ENCODE assay signal across 8 cellular contexts in the genomic region with DNA sequence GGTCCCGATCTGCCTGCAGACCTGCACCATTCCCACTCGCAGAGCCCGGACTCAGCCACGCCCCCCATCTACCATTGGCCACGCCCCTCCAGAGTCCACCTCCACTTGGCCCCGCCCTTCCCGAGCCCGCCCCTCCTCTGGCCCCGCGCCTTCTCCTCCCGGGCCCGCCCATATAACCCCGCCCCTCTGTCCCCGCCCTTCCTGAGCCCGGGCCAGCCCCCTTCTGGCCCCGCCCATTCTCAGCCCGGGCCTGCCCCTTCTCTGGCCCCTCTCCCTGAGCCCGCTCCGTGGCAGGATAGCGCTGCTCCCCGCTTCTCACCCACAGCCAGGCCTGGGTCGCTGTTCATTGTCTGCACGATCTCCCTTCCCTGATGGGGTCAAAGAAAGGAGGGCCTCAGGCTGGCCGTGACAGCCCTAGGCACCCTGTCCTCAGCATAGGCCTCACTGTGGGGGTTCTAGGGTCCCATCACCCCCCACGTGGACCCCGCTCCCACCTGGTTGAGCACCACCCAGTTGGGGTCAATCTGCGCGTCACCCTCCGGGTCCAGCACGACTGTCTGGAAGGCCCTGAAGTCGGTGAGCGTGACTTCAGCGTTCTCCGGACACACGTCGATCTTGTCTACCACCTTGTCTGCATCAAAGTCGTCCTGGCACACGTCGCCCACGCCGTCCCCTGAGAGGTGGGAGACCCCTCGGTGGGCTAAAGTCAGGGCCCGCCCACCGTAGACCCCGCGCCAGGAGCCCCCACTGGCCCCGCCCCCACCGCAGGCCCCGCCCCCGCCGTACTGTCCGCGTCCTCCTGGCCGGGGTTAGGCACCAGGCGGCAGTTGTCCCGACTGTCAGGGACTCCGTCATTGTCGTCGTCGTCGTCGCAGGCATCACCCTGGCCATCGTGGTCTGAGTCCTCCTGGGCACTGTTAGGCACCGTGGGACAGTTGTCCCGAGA. TPM values are rescaled to one million over a fixed set of nuclear protein-coding genes. Genes with fewer than 3 reads are reported as not detected.
DNase-seq lines count a peak whose midpoint lies in the region; ATAC-seq and TF ChIP-seq lines count a peak whose summit lies in the region.

No MANE protein-coding gene starts in this region.

- H3K27ac ChIP-seq in CD4-positive, alpha-beta T cell (ENCODE audit: low read depth, low read length): no peak overlapping the region
- H3K27ac ChIP-seq in right atrium auricular region: no peak overlapping the region

- no peaks in the 10 kb centered on the region for H3K9me3 ChIP-seq in CD4-positive, alpha-beta T cell (ENCODE audit: control insufficient read depth, low read length)
- no peaks in the 10 kb centered on the region for H3K9me3 ChIP-seq in right atrium auricular region

- intact Hi-C loops in CD4-positive, alpha-beta T cell (cut with DNase I, micrococcal nuclease): no loop called here

- peaks cover 32% of the 10 kb centered on the region for H3K4me1 Mint-ChIP-seq in CD4-positive, alpha-beta T cell (ENCODE audit: low read depth)
- peaks cover 38% of the 10 kb centered on the region for H3K4me1 Mint-ChIP-seq in activated naive CD4-positive, alpha-beta T cell treated with anti-CD3 and anti-CD28 coated beads, Interleukin-2, amount 50 U/mL, for 24 hours

- peak; percentile 30 to 69 (median 53) for DNase-seq in CD4-positive, alpha-beta T cell
- DNase-seq in HuH-7 (ENCODE audit: low spot score): peak; percentile 95
- DNase-seq in SKM-1 treated with dmso at 0.1 percent for 144 hours (lab: John Stamatoyannopoulos, UW; ENCODE audit: unreplicated experiment): peak; percentile 53
- DNase-seq in right atrium auricular region (ENCODE audit: low spot score): peak; percentile 75
- peak; percentile 16 to 50 for DNase-seq in stimulated activated CD4-positive, alpha-beta T cell treated with anti-CD3 and anti-CD28 coated beads, Interleukin-1b, Interleukin-23, amount 100 ng/mL, for 1 hour (ENCODE audit: low read depth in 2 of 2)

- CTCF ChIA-PET in CD4-positive, alpha-beta T cell (lab: Charles Lee): no interaction called here

- no peak for TF ChIP-seq CTCF in CD4-positive, alpha-beta T cell (IDR thresholded peaks at IDR 0.05)
- TF ChIP-seq CTCF in right atrium auricular region (IDR thresholded peaks at IDR 0.05): no peak

- H3K27me3 Mint-ChIP-seq in CD4-positive, alpha-beta T cell: peaks cover 61% of the 10 kb centered on the region
- H3K27me3 Mint-ChIP-seq in activated naive CD4-positive, alpha-beta T cell treated with anti-CD3 and anti-CD28 coated beads, Interleukin-2, amount 50 U/mL, for 24 hours: peaks cover 30% of the 10 kb centered on the region

- H3K4me3 ChIP-seq in right atrium auricular region: peak overlapping the region; percentile 2 to 25

- no peak overlapping the region for H3K4me3 Mint-ChIP-seq in CD4-positive, alpha-beta T cell
- peak overlapping the region; percentile 55 for H3K4me3 Mint-ChIP-seq in activated naive CD4-positive, alpha-beta T cell treated with anti-CD3 and anti-CD28 coated beads, Interleukin-2, amount 50 U/mL, for 24 hours

- H3K27me3 ChIP-seq in CD4-positive, alpha-beta T cell (ENCODE audit: control insufficient read depth, insufficient read depth, low read length): peaks cover 48% of the 10 kb centered on the region
- peaks cover 31% of the 10 kb centered on the region in 2 donors for H3K27me3 ChIP-seq in right atrium auricular region

- no peaks in the 10 kb centered on the region for H3K9me3 Mint-ChIP-seq in CD4-positive, alpha-beta T cell
- H3K9me3 Mint-ChIP-seq in activated naive CD4-positive, alpha-beta T cell treated with anti-CD3 and anti-CD28 coated beads, Interleukin-2, amount 50 U/mL, for 24 hours: no peaks in the 10 kb centered on the region

- H3K27ac Mint-ChIP-seq in CD4-positive, alpha-beta T cell: no peak overlapping the region
- no peak overlapping the region for H3K27ac Mint-ChIP-seq in activated naive CD4-positive, alpha-beta T cell treated with anti-CD3 and anti-CD28 coated beads, Interleukin-2, amount 50 U/mL, for 24 hours

- H3K36me3 Mint-ChIP-seq in CD4-positive, alpha-beta T cell (ENCODE audit: low read depth): no peaks in the 10 kb centered on the region
- H3K36me3 Mint-ChIP-seq in activated naive CD4-positive, alpha-beta T cell treated with anti-CD3 and anti-CD28 coated beads, Interleukin-2, amount 50 U/mL, for 24 hours: no peaks in the 10 kb centered on the region

- POLR2A ChIA-PET in CD4-positive, alpha-beta T cell (lab: Charles Lee): interaction anchor here (1.3 to 1.7 kb wide), 2 partner anchors 46 to 134 kb away, joined by 3 to 6 read pairs; partner anchors contain the start of genes COPE, DDX49 and UPF1

- peaks cover 0 to 49% of the 10 kb centered on the region in 2 donors for H3K4me1 ChIP-seq in right atrium auricular region

- no peaks in the 10 kb centered on the region for H3K36me3 ChIP-seq in right atrium auricular region

- peak; percentile 79 for ATAC-seq in CD4-positive, alpha-beta T cell (ENCODE audit: poor library complexity)
- ATAC-seq in HG02571 (IDR thresholded peaks at IDR 0.05; ENCODE audit: unreplicated experiment): no peak
- ATAC-seq in GM19324 (IDR thresholded peaks at IDR 0.05; ENCODE audit: low FRiP score, unreplicated experiment): no peak

RNA-seq across cellular contexts. Expression of gene COMP, which starts 5.7 kb away (rescaled TPM):
- total RNA-seq in CD4-positive, alpha-beta T cell: not detected
- total RNA-seq in right atrium auricular region: 10 to 100 TPM in 1 of 2 donors, 1 to 10 TPM in 1; 7.8 to 12.5 TPM

RNA-seq across cellular contexts. Expression of gene UPF1, which starts 46.3 kb away (rescaled TPM):
- total RNA-seq in CD4-positive, alpha-beta T cell: 100 to 1,000 TPM; 146 to 150 TPM
- 10 to 100 TPM; 27.6 to 61.5 TPM for total RNA-seq in right atrium auricular region

Comparison
In these comparisons a context has a peak if more than half of its experiments do, and no peak if none do; other contexts are left out.
1. DNase-seq: peak in every context shown above with its lines; median percentile 95 in HuH-7; 75 in right atrium auricular region; 53 in CD4-positive, alpha-beta T cell; 53 in SKM-1 treated with dmso at 0.1 percent for 144 hours; 33 in stimulated activated CD4-positive, alpha-beta T cell treated with anti-CD3 and anti-CD28 coated beads, Interleukin-1b, Interleukin-23, amount 100 ng/mL, for 1 hour.
2. RNA of gene COMP, which starts 5.7 kb away (total RNA-seq): 7.8 to 12.5 TPM in right atrium auricular region; not detected in CD4-positive, alpha-beta T cell; every median in the first group is over 4 times any median in the second.